In the genomic region with DNA sequence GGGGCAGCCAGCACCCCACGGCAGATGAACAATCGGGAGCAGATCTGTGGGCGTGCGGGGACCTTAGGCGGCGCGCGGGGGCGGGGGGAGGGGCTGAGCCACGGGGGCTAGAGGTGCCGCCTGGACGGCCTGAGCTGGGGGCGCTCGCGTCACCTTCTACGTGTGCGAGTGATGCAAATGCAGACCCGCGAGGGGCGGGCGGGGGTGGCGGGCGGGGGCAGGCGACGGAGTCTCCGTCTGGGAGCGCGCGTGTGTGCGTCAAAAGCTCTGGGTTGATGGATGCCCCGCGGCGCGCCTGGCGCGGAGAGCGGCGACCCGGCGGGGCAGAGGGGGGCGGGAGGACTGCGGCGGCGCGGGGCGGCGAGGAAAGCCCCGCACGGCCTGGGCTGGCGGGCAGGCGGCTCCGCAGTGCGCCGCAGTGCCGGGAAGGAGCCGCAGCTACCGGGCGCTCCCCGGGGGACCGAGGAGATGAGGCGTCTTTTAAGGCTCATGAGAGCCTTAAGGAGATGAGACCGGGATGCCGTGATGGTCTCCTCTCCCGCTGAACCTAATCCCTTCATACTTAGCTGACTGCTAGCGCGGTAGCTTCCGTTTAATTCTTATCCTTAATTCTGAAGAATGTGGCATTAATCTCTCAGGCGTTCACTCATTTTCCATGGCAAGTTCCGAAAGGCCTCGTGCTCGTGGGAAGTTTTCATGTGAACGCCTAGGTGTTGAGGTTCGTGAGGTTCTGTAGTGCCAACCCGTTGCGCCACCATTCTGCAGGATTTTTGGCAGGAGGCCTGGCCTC, we compare ENCODE assay signal across 9 cellular contexts. TPM values are rescaled to one million over a fixed set of nuclear protein-coding genes. Genes with fewer than 3 reads are reported as not detected.
DNase-seq lines count a peak whose midpoint lies in the region; ATAC-seq and TF ChIP-seq lines count a peak whose summit lies in the region.
"Had no signal": no experiment of that assay in that cellular context is flagged by ENCODE, and none has a peak within 500 bp of the region (broad histone marks: within the 10 kb centered on the region; RNA-seq: fewer than 3 reads in every experiment).

No MANE protein-coding gene starts in this region.

- peaks cover 45% of the 10 kb centered on the region for H3K27me3 Mint-ChIP-seq in MCF 10A (ENCODE audit: insufficient read depth, unreplicated experiment)

- dilution Hi-C loops in mammary epithelial cell (cut with HindIII; ENCODE audit: low sequenced_read_pairs), result no loop called here

- H3K9me3 Mint-ChIP-seq in MCF 10A (ENCODE audit: unreplicated experiment), result no peaks in the 10 kb centered on the region

- DNase-seq in MCF 10A (ENCODE audit: unreplicated experiment) (peak; percentile 14), mammary epithelial cell (no peak), hepatocyte (ENCODE audit: low spot score) (peak; percentile 9), suprapubic skin (ENCODE audit: low spot score in 2 of 2) (no peak), cortex of kidney (lab: John Stamatoyannopoulos, UW) (no peak), NCI-H2196 treated with DMSO at 0.1 percent for 48 hours (lab: John Stamatoyannopoulos, UW; ENCODE audit: unreplicated experiment) (no peak)
- DNase-seq in activated CD4-positive, alpha-beta T cell treated with anti-CD3 and anti-CD28 coated beads, Interleukin-2, amount 50 U/mL, for 1 hour, result peak; percentile 14

- TF ChIP-seq CTCF in MCF 10A (IDR thresholded peaks at IDR 0.05; ENCODE audit: unreplicated experiment) (no peak), mammary epithelial cell (conservative IDR thresholded peaks at IDR 0.05 in 1 of 2, IDR thresholded peaks at IDR 0.05 in 1 of 2; ENCODE audit: extremely low read depth in 1 of 2, insufficient read depth in 1 of 2, low read depth in 1 of 2, low read length in 2 of 2) (no peak), hepatocyte (IDR thresholded peaks at IDR 0.05; ENCODE audit: poor library complexity) (no peak), suprapubic skin (IDR thresholded peaks at IDR 0.05) (no peak)

- H3K27ac Mint-ChIP-seq in MCF 10A (ENCODE audit: low read depth, unreplicated experiment), result no peak overlapping the region

- no peak overlapping the region for H3K27ac ChIP-seq in mammary epithelial cell (ENCODE audit: insufficient read depth, low read depth, low read length)
- no peak overlapping the region for H3K27ac ChIP-seq in hepatocyte
- no peak overlapping the region for H3K27ac ChIP-seq in suprapubic skin

- no peaks in the 10 kb centered on the region for H3K4me1 Mint-ChIP-seq in MCF 10A (ENCODE audit: insufficient read depth, unreplicated experiment)

- no peak for ATAC-seq in HG03196 (IDR thresholded peaks at IDR 0.05; ENCODE audit: unreplicated experiment)

- H3K4me3 Mint-ChIP-seq in MCF 10A (ENCODE audit: unreplicated experiment), result no peak overlapping the region

- no peaks in the 10 kb centered on the region for H4K20me1 ChIP-seq in mammary epithelial cell (ENCODE audit: insufficient read depth, low read length)
- no peaks in the 10 kb centered on the region for H4K20me1 ChIP-seq in hepatocyte (ENCODE audit: insufficient read depth, poor library complexity, severe bottlenecking)

- no peak overlapping the region for H3K9ac ChIP-seq in mammary epithelial cell (ENCODE audit: insufficient read depth, low read length)

- H3K9me3 ChIP-seq in mammary epithelial cell (replicated peaks; ENCODE audit: insufficient read depth, low read length) (no peaks in the 10 kb centered on the region), hepatocyte (ENCODE audit: low read depth) (no peaks in the 10 kb centered on the region), suprapubic skin (no peaks in the 10 kb centered on the region)
- H3K9me3 ChIP-seq: adrenal gland had no signal

- TF ChIP-seq POLR2A in suprapubic skin (IDR thresholded peaks at IDR 0.05), result no peak

- no peaks in the 10 kb centered on the region for H3K36me3 Mint-ChIP-seq in MCF 10A (ENCODE audit: insufficient read depth, unreplicated experiment)

- POLR2A ChIA-PET in MCF 10A (lab: Yijun Ruan, JAX), result no interaction called here

- no peak overlapping the region for H3K4me3 ChIP-seq in mammary epithelial cell (replicated peaks in 1 of 3; ENCODE audit: insufficient read depth in 1 of 3, low read depth in 2 of 3, low read length in 3 of 3)
- no peak overlapping the region for H3K4me3 ChIP-seq in hepatocyte
- peak overlapping the region; percentile 42 for H3K4me3 ChIP-seq in suprapubic skin

- TF ChIP-seq EP300 in suprapubic skin (IDR thresholded peaks at IDR 0.05), result no peak

- H3K4me1 ChIP-seq in mammary epithelial cell (ENCODE audit: insufficient read depth, low read length) (peaks cover 7% of the 10 kb centered on the region), hepatocyte (ENCODE audit: insufficient read depth) (peaks cover 22% of the 10 kb centered on the region), suprapubic skin (peaks cover 31% of the 10 kb centered on the region)

- H2AFZ ChIP-seq in mammary epithelial cell (ENCODE audit: low read depth, low read length), result no peak overlapping the region
- H2AFZ ChIP-seq in hepatocyte, result no peak overlapping the region

- no peak overlapping the region for H3K4me2 ChIP-seq in mammary epithelial cell (ENCODE audit: insufficient read depth, low read depth, low read length)
- H3K4me2 ChIP-seq in hepatocyte, result peak overlapping the region; percentile 91

- CTCF ChIA-PET in MCF 10A (lab: Yijun Ruan, JAX), result no interaction called here
- CTCF ChIA-PET in mammary epithelial cell (lab: Charles Lee; ENCODE audit: low non-redundant PET), result no interaction called here

- peaks cover 54% of the 10 kb centered on the region for H3K27me3 ChIP-seq in mammary epithelial cell (ENCODE audit: insufficient read depth, low read length)
- peaks cover 80% of the 10 kb centered on the region for H3K27me3 ChIP-seq in hepatocyte
- peaks cover 72% of the 10 kb centered on the region for H3K27me3 ChIP-seq in suprapubic skin

- in situ Hi-C loops in mammary epithelial cell (cut with MboI; ENCODE audit: low sequenced_read_pairs in 2 of 2), result no loop called here

- H3K36me3 ChIP-seq in mammary epithelial cell (ENCODE audit: insufficient read depth, low read length), result no peaks in the 10 kb centered on the region
- H3K36me3 ChIP-seq in hepatocyte (replicated peaks; ENCODE audit: insufficient read depth, low read depth), result no peaks in the 10 kb centered on the region
- H3K36me3 ChIP-seq in suprapubic skin, result no peaks in the 10 kb centered on the region
- H3K36me3 ChIP-seq: adrenal gland had no signal

- intact Hi-C loops in MCF 10A (cut with micrococcal nuclease), result no loop called here
- intact Hi-C loops in mammary epithelial cell (cut with micrococcal nuclease), result no loop called here

- H3K79me2 ChIP-seq in mammary epithelial cell (ENCODE audit: insufficient read depth, low read length) (no peaks in the 10 kb centered on the region), hepatocyte (no peaks in the 10 kb centered on the region)

- BruUV-seq in MCF 10A (replicated peaks; lab: Mats Ljungman, UMichigan) (no TSS peak), mammary epithelial cell (replicated peaks; lab: Mats Ljungman, UMichigan) (no TSS peak)

- 1% methylated on average over 12 of the region's 75 CpGs for WGBS in mammary epithelial cell (ENCODE audit: low coverage, missing lambda C conversion rate)
- 7% methylated on average over 28 of the region's 75 CpGs for WGBS in hepatocyte (ENCODE audit: low lambda C conversion rate, missing lambda C conversion rate)
- 3% methylated on average over 41 of the region's 75 CpGs for WGBS in suprapubic skin

- no peaks in the 10 kb centered on the region for H3K9me2 ChIP-seq in hepatocyte (replicated peaks; ENCODE audit: insufficient read depth)

RNA-seq across cellular contexts. Expression of a gene that starts 1.5 kb away (rescaled TPM):
- not detected in 2 replicates for total RNA-seq in MCF 10A (2022)
- total RNA-seq in mammary epithelial cell, result under 1 TPM; under 0.01 to 0.26 TPM
- under 0.01 TPM for polyA plus RNA-seq in mammary epithelial cell
- polyA minus RNA-seq in mammary epithelial cell, result not detected
- total RNA-seq in hepatocyte, result under 0.01 and 0.12 TPM in 2 replicates
- polyA plus RNA-seq in hepatocyte, result 0.04 and 0.05 TPM in 2 replicates
- total RNA-seq in suprapubic skin, result under 1 TPM in 3 of 4 donors, not detected in 1; 0.16 to 0.30 (median 0.23) TPM

Comparison
In these comparisons a context has a peak if more than half of its experiments do, and no peak if none do; other contexts are left out.
1. DNase-seq: peak in MCF 10A (single experiment), activated CD4-positive, alpha-beta T cell treated with anti-CD3 and anti-CD28 coated beads, Interleukin-2, amount 50 U/mL, for 1 hour (single experiment) and hepatocyte (single experiment); none in mammary epithelial cell (single experiment), suprapubic skin (0 of 2), cortex of kidney (single experiment) and NCI-H2196 treated with DMSO at 0.1 percent for 48 hours (single experiment).